1 cellular context compared by ENCODE assay signal in genomic region chr9:131562032-131562959, GRCh38.
TF ChIP-seq lines count a peak whose summit lies in the region.

No MANE protein-coding gene starts in this region.

TF ChIP-seq in HEK293, 187 proteins besides CTCF, POLR2A, EP300 and RAD21 (continued from another document):
- TF ChIP-seq PRDM10 (tag by site-specific recombination; IDR thresholded peaks at IDR 0.05) (peak; percentile 38), ZNF585B (tag by site-specific recombination; IDR thresholded peaks at IDR 0.05) (no peak), ZNF362 (tag by site-specific recombination; IDR thresholded peaks at IDR 0.05) (0 out of 2 replicates have a peak, but pooled peaks have one; percentile 16), SP7 (tag by site-specific recombination; IDR thresholded peaks at IDR 0.05) (no peak)
TF ChIP-seq in HEK293: peak in this region for 6.
